ENCODE assay signal across 8 cellular contexts in genomic region chr1:179365342-179366092, GRCh38. TPM values are rescaled to one million over a fixed set of nuclear protein-coding genes. Genes with fewer than 3 reads are reported as not detected.
DNase-seq lines count a peak whose midpoint lies in the region; ATAC-seq and TF ChIP-seq lines count a peak whose summit lies in the region.

Gene AXDND1 (plus strand): TSS chr1:179365971. CDS start chr1:179366510, 539 bp downstream.

- in situ Hi-C loops in GM13977 (cut with MboI; ENCODE audit: low pct_unique_long_range_greater_than_20kb, low sequenced_read_pairs, unreplicated experiment): loop anchor here (10.0 to 25.0 kb wide), 2 partner anchors 281 to 828 kb away; partner anchors contain the start of gene TOR3A

- H3K9me3 ChIP-seq in right atrium auricular region (no peaks in the 10 kb centered on the region), uterus (no peaks in the 10 kb centered on the region)

- H3K27ac ChIP-seq in right atrium auricular region (peak within 1 kb of the TSS; percentile 81 to 86), uterus (peak within 1 kb of the TSS; percentile 87 to 90)

- H3K36me3 ChIP-seq in right atrium auricular region: no peaks in the 10 kb centered on the region
- H3K36me3 ChIP-seq in uterus: no peaks in the 10 kb centered on the region

- H3K4me3 ChIP-seq in right atrium auricular region (peak within 1 kb of the TSS; percentile 61 to 63), uterus (peak within 1 kb of the TSS; percentile 53 to 74)

- no peaks in the 10 kb centered on the region for H3K27me3 ChIP-seq in right atrium auricular region
- no peaks in the 10 kb centered on the region for H3K27me3 ChIP-seq in uterus

- intact Hi-C loops in uterus (cut with DNase I; ENCODE audit: low total_unique reads): loop anchor here (5.0 kb wide), 2 partner anchors 248 to 283 kb away; partner anchors contain the start of gene TOR3A

- no peak for TF ChIP-seq POLR2A in uterus (IDR thresholded peaks at IDR 0.05)

- DNase-seq in GM13977 (ENCODE audit: low spot score) (peak; percentile 87), NCI-H1436 treated with DMSO at 0.1 percent for 48 hours (lab: John Stamatoyannopoulos, UW) (peak; percentile 35), T-helper 1 cell (peak; percentile 74 to 92 (median 84)), amniotic stem cell (lab: John Stamatoyannopoulos, UW) (peak; percentile 48), right atrium auricular region (ENCODE audit: low spot score) (peak; percentile 91), pulmonary artery endothelial cell (ENCODE audit: low read depth, low spot score) (peak; percentile 60), uterus (peak; percentile 74 to 80)

- ATAC-seq in HG02852 (IDR thresholded peaks at IDR 0.05; ENCODE audit: unreplicated experiment): peak; percentile 97

- H3K4me1 ChIP-seq in right atrium auricular region: no peaks in the 10 kb centered on the region
- H3K4me1 ChIP-seq in uterus: no peaks in the 10 kb centered on the region

- TF ChIP-seq CTCF in GM13977 (IDR thresholded peaks at IDR 0.05; ENCODE audit: extremely low read depth, insufficient read depth, missing control alignments) (no peak), right atrium auricular region (IDR thresholded peaks at IDR 0.05) (no peak), uterus (IDR thresholded peaks at IDR 0.05) (peak in 1 of 4 experiments; percentile 13)

RNA-seq across cellular contexts. Expression of gene AXDND1, which starts in this region (rescaled TPM):
- not detected for total RNA-seq in right atrium auricular region
- total RNA-seq in pulmonary artery endothelial cell: 0.07 TPM in 1 of 2 replicates, not detected in the other
- 1 to 10 TPM in 1 of 4 donors, under 1 TPM in 2, not detected in 1; 0.34 to 1.8 (median 0.55) TPM for total RNA-seq in uterus

Comparison
In these comparisons a context has a peak if more than half of its experiments do, and no peak if none do; other contexts are left out.
1. Peak in every context shown above with its lines: DNase-seq, ATAC-seq, H3K4me3 ChIP-seq and H3K27ac ChIP-seq.
2. Peak in DNase-seq, H3K4me3 ChIP-seq and H3K27ac ChIP-seq in right atrium auricular region; RNA of the gene not detected or under 1 TPM.
3. Peak in DNase-seq in pulmonary artery endothelial cell; RNA of the gene not detected or under 1 TPM.
4. DNase-seq: peak in every context shown above with its lines; median percentile 91 in right atrium auricular region; 87 in GM13977; 84 in T-helper 1 cell; 77 in uterus; 60 in pulmonary artery endothelial cell; 48 in amniotic stem cell; 35 in NCI-H1436 treated with DMSO at 0.1 percent for 48 hours.